Comparison of ENCODE assay signal across 9 cellular contexts in genomic region chr2:121804340-121804739, GRCh38. TPM values are rescaled to one million over a fixed set of nuclear protein-coding genes. Genes with fewer than 3 reads are reported as not detected.
DNase-seq lines count a peak whose midpoint lies in the region; ATAC-seq, FAIRE-seq and TF ChIP-seq lines count a peak whose summit lies in the region.
"Had no signal": no experiment of that assay in that cellular context is flagged by ENCODE, and none has a peak within 500 bp of the region (broad histone marks: within the 10 kb centered on the region; RNA-seq: fewer than 3 reads in every experiment).

No MANE protein-coding gene starts in this region.

- H3K36me3 Mint-ChIP-seq in activated CD8-positive, alpha-beta memory T cell treated with anti-CD3 and anti-CD28 coated beads, Interleukin-2, amount 10 ng/mL, durations not matched to agents 7 days and 5 days = peaks cover 5% of the 10 kb centered on the region

- FAIRE-seq in urothelium cell line (lab: Jason Lieb, UNC) = peak; percentile 77

- H3K9me3 ChIP-seq in psoas muscle = peaks cover 6% of the 10 kb centered on the region

- peaks cover under 1% of the 10 kb centered on the region for H3K4me1 ChIP-seq in psoas muscle

- no peak overlapping the region for H3K4me3 Mint-ChIP-seq in activated CD8-positive, alpha-beta memory T cell treated with anti-CD3 and anti-CD28 coated beads, Interleukin-2, amount 10 ng/mL, durations not matched to agents 7 days and 5 days
- H3K4me3 Mint-ChIP-seq: central memory CD8-positive, alpha-beta T cell had no signal

- H3K36me3 ChIP-seq in psoas muscle (ENCODE audit: insufficient read depth in 1 of 2, low read depth in 1 of 2) = no peaks in the 10 kb centered on the region

- peaks cover 47% of the 10 kb centered on the region for H3K27me3 Mint-ChIP-seq in activated CD8-positive, alpha-beta memory T cell treated with anti-CD3 and anti-CD28 coated beads, Interleukin-2, amount 10 ng/mL, durations not matched to agents 7 days and 5 days

- no peaks in the 10 kb centered on the region for H3K27me3 ChIP-seq in psoas muscle (ENCODE audit: insufficient read depth in 3 of 3, low read length in 2 of 3)

- CTCF ChIA-PET in activated CD8-positive, alpha-beta memory T cell treated with anti-CD3 and anti-CD28 coated beads, Interleukin-2, amount 10 ng/mL, durations not matched to agents 7 days and 5 days (lab: Charles Lee) = no interaction called here

- peak; percentile 85 for ATAC-seq in GM21723 (IDR thresholded peaks at IDR 0.05; ENCODE audit: unreplicated experiment)
- no peak for ATAC-seq in GM19328 (IDR thresholded peaks at IDR 0.05; ENCODE audit: unreplicated experiment)
- ATAC-seq in activated CD8-positive, alpha-beta memory T cell treated with anti-CD3 and anti-CD28 coated beads, Interleukin-2, amount 10 ng/mL, durations not matched to agents 7 days and 5 days = no peak
- ATAC-seq in psoas muscle = no peak

- DNase-seq in DMS79 (lab: John Stamatoyannopoulos, UW) = peak; percentile 78
- peak; percentile 37 for DNase-seq in M059J (ENCODE audit: low read depth)
- DNase-seq in SHP77 (lab: John Stamatoyannopoulos, UW) = peak; percentile 86 to 87
- peak; percentile 88 for DNase-seq in urothelium cell line (ENCODE audit: low spot score)
- no peak for DNase-seq in activated CD8-positive, alpha-beta memory T cell treated with anti-CD3 and anti-CD28 coated beads, Interleukin-2, amount 10 ng/mL, durations not matched to agents 7 days and 5 days
- DNase-seq in psoas muscle = no peak

- intact Hi-C loops in psoas muscle (cut with DNase I) = no loop called here

- H3K9me3 Mint-ChIP-seq in activated CD8-positive, alpha-beta memory T cell treated with anti-CD3 and anti-CD28 coated beads, Interleukin-2, amount 10 ng/mL, durations not matched to agents 7 days and 5 days (ENCODE audit: low read depth) = peaks cover 7% of the 10 kb centered on the region

- H3K27ac Mint-ChIP-seq in activated CD8-positive, alpha-beta memory T cell treated with anti-CD3 and anti-CD28 coated beads, Interleukin-2, amount 10 ng/mL, durations not matched to agents 7 days and 5 days = no peak overlapping the region

- H3K27ac ChIP-seq in psoas muscle = no peak overlapping the region

- H3K4me1 Mint-ChIP-seq in activated CD8-positive, alpha-beta memory T cell treated with anti-CD3 and anti-CD28 coated beads, Interleukin-2, amount 10 ng/mL, durations not matched to agents 7 days and 5 days = peaks cover 6% of the 10 kb centered on the region
- H3K4me1 Mint-ChIP-seq: central memory CD8-positive, alpha-beta T cell had no signal

- H3K4me3 ChIP-seq in psoas muscle = no peak overlapping the region

- no peak for TF ChIP-seq CTCF in psoas muscle (IDR thresholded peaks at IDR 0.05)

- WGBS in psoas muscle, 3 donors = 7 to 17% (median 9%) methylated on average over 5 of the region's 5 CpGs

RNA-seq across cellular contexts. Expression of gene TSN, which starts 48.9 kb away (rescaled TPM):
- total RNA-seq in M059J (2014; rRNA removed; shearing (Covaris generic)) = 50.5 and 62.8 TPM in 2 replicates
- 10 to 100 TPM; 46.6 to 68.8 TPM for total RNA-seq in activated CD8-positive, alpha-beta memory T cell treated with anti-CD3 and anti-CD28 coated beads, Interleukin-2, amount 10 ng/mL, durations not matched to agents 7 days and 5 days
- total RNA-seq in psoas muscle = 10 to 100 TPM; 38.0 to 50.5 (median 42.7) TPM
- 10 to 100 TPM; 25.0 to 68.4 (median 35.1) TPM for polyA plus RNA-seq in psoas muscle

Comparison
In these comparisons a context has a peak if more than half of its experiments do, and no peak if none do; other contexts are left out.
1. DNase-seq: peak in DMS79 (single experiment), M059J (single experiment), SHP77 (2 of 2) and urothelium cell line (single experiment); none in activated CD8-positive, alpha-beta memory T cell treated with anti-CD3 and anti-CD28 coated beads, Interleukin-2, amount 10 ng/mL, durations not matched to agents 7 days and 5 days (single experiment) and psoas muscle (0 of 2).